In the genomic region with DNA sequence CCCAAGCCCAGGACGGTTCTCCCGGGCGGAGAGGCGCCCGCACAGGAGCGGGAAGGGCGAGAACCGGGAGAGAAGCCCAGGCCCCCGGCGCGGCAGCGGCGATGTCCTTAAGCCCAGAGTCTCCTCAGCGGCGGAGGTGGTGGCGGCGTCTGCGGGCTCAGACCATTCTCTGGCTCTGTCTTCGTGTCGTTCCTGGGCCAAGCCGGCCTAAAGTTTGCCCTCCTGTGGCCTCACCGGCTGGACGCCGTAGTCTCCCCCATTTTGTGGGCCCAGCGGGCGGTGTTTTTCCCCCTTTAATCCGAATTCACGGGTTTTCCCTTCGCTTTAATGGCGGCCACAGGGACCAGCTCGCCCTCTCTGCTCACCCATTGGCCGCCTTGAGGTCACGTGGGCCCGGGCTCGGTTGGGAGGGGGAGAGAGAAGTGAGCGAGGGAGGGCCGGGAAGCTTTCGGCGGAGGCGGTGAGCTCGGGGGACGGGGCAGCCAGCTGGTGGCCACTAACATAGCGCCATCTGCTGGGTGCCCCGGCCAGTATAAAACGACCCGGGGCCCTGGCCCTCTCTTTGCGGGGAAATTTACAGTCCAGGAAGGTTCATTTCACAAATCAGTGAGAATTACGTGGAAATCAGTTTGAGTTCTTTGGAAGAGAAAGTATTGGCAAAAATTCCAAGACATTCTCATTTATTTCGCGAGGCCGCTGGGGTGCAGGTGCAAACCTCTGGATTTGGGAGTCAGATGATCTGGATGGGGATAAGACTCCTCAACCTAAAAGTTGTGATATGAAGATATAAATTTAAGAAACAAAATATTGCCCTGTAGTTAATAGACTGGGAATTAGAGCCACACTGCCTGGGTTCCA, we compare ENCODE assay signal across 1 cellular context.
TF ChIP-seq lines count a peak whose summit lies in the region.

No MANE protein-coding gene starts in this region.

TF ChIP-seq in HepG2, 621 proteins besides CTCF, POLR2A, EP300 and RAD21 (continued from another document):
- TF ChIP-seq ZNF570 (CRISPR knock-in tag; IDR thresholded peaks at IDR 0.05; ENCODE audit: borderline replicate concordance) (0 out of 2 replicates have a peak, but pooled peaks have one; percentile 46), MED1 (CRISPR knock-in tag; IDR thresholded peaks at IDR 0.05) (peak; percentile 59; the same call in 1 of the 2 replicates), ZNF510 (CRISPR knock-in tag; IDR thresholded peaks at IDR 0.05; ENCODE audit: low read depth) (peak; percentile 83; the same call in 1 of the 2 replicates), AHR (CRISPR knock-in tag; IDR thresholded peaks at IDR 0.05) (peak; percentile 97; the same call in 1 of the 2 replicates), ZNF383 (CRISPR knock-in tag; IDR thresholded peaks at IDR 0.05; ENCODE audit: borderline replicate concordance) (no peak), ZNF616 (CRISPR knock-in tag; IDR thresholded peaks at IDR 0.05; ENCODE audit: low read depth) (no peak), FOXK1 (CRISPR knock-in tag; IDR thresholded peaks at IDR 0.05; ENCODE audit: borderline replicate concordance, low read depth) (0 out of 2 replicates have a peak, but pooled peaks have one; percentile 26), ZNF354B (CRISPR knock-in tag; IDR thresholded peaks at IDR 0.05) (no peak), GTF2F1 (IDR thresholded peaks at IDR 0.05; ENCODE audit: low read length) (no peak), KLF15 (CRISPR knock-in tag; IDR thresholded peaks at IDR 0.05; ENCODE audit: borderline replicate concordance) (no peak), PAX8 (CRISPR knock-in tag; IDR thresholded peaks at IDR 0.05; ENCODE audit: borderline replicate concordance) (no peak), ZBTB20 (CRISPR knock-in tag; IDR thresholded peaks at IDR 0.05; ENCODE audit: borderline replicate concordance, low read depth) (peak; percentile 17; the same call in 1 of the 2 replicates), ZIK1 (CRISPR knock-in tag; IDR thresholded peaks at IDR 0.05; ENCODE audit: borderline replicate concordance, low read depth) (no peak), ZFP82 (CRISPR knock-in tag; IDR thresholded peaks at IDR 0.05; ENCODE audit: borderline replicate concordance) (peak; percentile 57; the same call in 1 of the 2 replicates), THYN1 (CRISPR knock-in tag; IDR thresholded peaks at IDR 0.05; ENCODE audit: borderline replicate concordance, low read depth) (no peak; the same call in 1 of the 2 replicates)
- TF ChIP-seq, protein P1, sequence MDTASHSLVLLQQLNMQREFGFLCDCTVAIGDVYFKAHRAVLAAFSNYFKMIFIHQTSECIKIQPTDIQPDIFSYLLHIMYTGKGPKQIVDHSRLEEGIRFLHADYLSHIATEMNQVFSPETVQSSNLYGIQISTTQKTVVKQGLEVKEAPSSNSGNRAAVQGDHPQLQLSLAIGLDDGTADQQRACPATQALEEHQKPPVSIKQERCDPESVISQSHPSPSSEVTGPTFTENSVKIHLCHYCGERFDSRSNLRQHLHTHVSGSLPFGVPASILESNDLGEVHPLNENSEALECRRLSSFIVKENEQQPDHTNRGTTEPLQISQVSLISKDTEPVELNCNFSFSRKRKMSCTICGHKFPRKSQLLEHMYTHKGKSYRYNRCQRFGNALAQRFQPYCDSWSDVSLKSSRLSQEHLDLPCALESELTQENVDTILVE (CRISPR knock-in tag; IDR thresholded peaks at IDR 0.05), result peak; percentile 48; the same call in 1 of the 2 replicates
- TF ChIP-seq, protein P2, sequence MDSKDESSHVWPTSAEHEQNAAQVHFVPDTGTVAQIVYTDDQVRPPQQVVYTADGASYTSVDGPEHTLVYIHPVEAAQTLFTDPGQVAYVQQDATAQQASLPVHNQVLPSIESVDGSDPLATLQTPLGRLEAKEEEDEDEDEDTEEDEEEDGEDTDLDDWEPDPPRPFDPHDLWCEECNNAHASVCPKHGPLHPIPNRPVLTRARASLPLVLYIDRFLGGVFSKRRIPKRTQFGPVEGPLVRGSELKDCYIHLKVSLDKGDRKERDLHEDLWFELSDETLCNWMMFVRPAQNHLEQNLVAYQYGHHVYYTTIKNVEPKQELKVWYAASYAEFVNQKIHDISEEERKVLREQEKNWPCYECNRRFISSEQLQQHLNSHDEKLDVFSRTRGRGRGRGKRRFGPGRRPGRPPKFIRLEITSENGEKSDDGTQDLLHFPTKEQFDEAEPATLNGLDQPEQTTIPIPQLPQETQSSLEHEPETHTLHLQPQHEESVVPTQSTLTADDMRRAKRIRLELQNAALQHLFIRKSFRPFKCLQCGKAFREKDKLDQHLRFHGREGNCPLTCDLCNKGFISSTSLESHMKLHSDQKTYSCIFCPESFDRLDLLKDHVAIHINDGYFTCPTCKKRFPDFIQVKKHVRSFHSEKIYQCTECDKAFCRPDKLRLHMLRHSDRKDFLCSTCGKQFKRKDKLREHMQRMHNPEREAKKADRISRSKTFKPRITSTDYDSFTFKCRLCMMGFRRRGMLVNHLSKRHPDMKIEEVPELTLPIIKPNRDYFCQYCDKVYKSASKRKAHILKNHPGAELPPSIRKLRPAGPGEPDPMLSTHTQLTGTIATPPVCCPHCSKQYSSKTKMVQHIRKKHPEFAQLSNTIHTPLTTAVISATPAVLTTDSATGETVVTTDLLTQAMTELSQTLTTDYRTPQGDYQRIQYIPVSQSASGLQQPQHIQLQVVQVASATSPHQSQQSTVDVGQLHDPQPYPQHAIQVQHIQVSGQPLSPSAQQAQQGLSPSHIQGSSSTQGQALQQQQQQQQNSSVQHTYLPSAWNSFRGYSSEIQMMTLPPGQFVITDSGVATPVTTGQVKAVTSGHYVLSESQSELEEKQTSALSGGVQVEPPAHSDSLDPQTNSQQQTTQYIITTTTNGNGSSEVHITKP (CRISPR knock-in tag; IDR thresholded peaks at IDR 0.05; ENCODE audit: low read depth), result no peak
- TF ChIP-seq, protein P3, sequence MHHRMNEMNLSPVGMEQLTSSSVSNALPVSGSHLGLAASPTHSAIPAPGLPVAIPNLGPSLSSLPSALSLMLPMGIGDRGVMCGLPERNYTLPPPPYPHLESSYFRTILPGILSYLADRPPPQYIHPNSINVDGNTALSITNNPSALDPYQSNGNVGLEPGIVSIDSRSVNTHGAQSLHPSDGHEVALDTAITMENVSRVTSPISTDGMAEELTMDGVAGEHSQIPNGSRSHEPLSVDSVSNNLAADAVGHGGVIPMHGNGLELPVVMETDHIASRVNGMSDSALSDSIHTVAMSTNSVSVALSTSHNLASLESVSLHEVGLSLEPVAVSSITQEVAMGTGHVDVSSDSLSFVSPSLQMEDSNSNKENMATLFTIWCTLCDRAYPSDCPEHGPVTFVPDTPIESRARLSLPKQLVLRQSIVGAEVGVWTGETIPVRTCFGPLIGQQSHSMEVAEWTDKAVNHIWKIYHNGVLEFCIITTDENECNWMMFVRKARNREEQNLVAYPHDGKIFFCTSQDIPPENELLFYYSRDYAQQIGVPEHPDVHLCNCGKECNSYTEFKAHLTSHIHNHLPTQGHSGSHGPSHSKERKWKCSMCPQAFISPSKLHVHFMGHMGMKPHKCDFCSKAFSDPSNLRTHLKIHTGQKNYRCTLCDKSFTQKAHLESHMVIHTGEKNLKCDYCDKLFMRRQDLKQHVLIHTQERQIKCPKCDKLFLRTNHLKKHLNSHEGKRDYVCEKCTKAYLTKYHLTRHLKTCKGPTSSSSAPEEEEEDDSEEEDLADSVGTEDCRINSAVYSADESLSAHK (CRISPR knock-in tag; IDR thresholded peaks at IDR 0.05; ENCODE audit: borderline replicate concordance), result no peak
